17 cellular contexts compared by ENCODE assay signal in the genomic region with DNA sequence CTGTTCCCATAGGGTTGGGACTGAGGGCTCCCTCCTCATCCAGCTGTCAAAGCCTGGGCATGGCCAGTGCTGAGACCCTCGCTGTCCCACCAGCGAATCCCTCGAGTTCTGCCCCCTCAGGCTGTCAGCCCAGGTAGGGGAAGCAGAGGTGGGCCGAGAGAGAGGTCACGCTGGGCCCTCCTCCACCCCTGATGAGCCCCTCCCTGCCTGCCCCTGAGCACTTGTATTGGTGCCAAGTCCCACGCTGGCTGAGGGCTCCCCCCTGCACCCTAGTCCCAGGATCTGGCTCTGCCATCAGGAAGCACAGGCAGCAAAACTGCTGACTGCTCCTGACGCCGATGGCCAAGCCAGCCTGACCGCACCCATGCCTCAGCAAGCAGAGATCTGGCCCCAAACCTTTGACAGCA. TPM values are rescaled to one million over a fixed set of nuclear protein-coding genes. Genes with fewer than 3 reads are reported as not detected.
DNase-seq lines count a peak whose midpoint lies in the region; ATAC-seq and TF ChIP-seq lines count a peak whose summit lies in the region.
"Had no signal": no experiment of that assay in that cellular context is flagged by ENCODE, and none has a peak within 500 bp of the region (broad histone marks: within the 10 kb centered on the region; RNA-seq: fewer than 3 reads in every experiment).

No MANE protein-coding gene starts in this region.

- intact Hi-C loops in CD4-positive, alpha-beta T cell (cut with DNase I, micrococcal nuclease) = loop anchor here in 1 of 2 experiments (2.0 kb wide), 1 partner anchor 36 kb away; the partner anchor contains the start of gene LSP1
- intact Hi-C loops in natural killer cell (cut with micrococcal nuclease) = loop anchor here (2.0 kb wide), 1 partner anchor 36 kb away; the partner anchor contains the start of gene LSP1

- H3K27ac Mint-ChIP-seq in CD4-positive, alpha-beta T cell = peak overlapping the region; percentile 85
- H3K27ac Mint-ChIP-seq in activated T-helper 17 cell treated with anti-CD3 and anti-CD28 coated beads, Interleukin-2, amount 50 U/mL, for 72 hours = peak overlapping the region; percentile 83
- peak overlapping the region in 1 of 2 donors; percentile 82 for H3K27ac Mint-ChIP-seq in natural killer cell

- DNase-seq in AG20443 (ENCODE audit: low spot score) = peak; percentile 6
- peak in 1 of 10 experiments; percentile 33 for DNase-seq in CD4-positive, alpha-beta T cell
- no peak for DNase-seq in natural killer cell
- no peak for DNase-seq in NK-92 (lab: John Stamatoyannopoulos, UW; ENCODE audit: unreplicated experiment)
- DNase-seq in HPDE6-E6E7 (ENCODE audit: extremely low spot score) = no peak
- DNase-seq: activated CD4-positive, alpha-beta T cell treated with anti-CD3 and anti-CD28 coated beads, Interleukin-2, amount 50 U/mL, for 4 hours; NCI-H1092 treated with DMSO at 0.1 percent for 48 hours; NCI-H345; stimulated activated naive CD4-positive, alpha-beta T cell treated with Interleukin-2 at 50 U/mL for 16 hours had no signal

- peaks cover 26% of the 10 kb centered on the region for H3K4me1 Mint-ChIP-seq in CD4-positive, alpha-beta T cell (ENCODE audit: low read depth)
- H3K4me1 Mint-ChIP-seq in activated T-helper 17 cell treated with anti-CD3 and anti-CD28 coated beads, Interleukin-2, amount 50 U/mL, for 72 hours = peaks cover 15% of the 10 kb centered on the region
- H3K4me1 Mint-ChIP-seq in natural killer cell = peaks cover 20 to 63% of the 10 kb centered on the region in 2 donors

- peak overlapping the region; percentile 73 for H3K27ac ChIP-seq in CD4-positive, alpha-beta T cell (ENCODE audit: low read depth, low read length)
- H3K27ac ChIP-seq: dorsolateral prefrontal cortex had no signal

- H3K9me3 ChIP-seq in CD4-positive, alpha-beta T cell (ENCODE audit: control insufficient read depth, low read length) = no peaks in the 10 kb centered on the region

- no peak for ATAC-seq in CD4-positive, alpha-beta T cell (ENCODE audit: poor library complexity)
- ATAC-seq in activated T-helper 17 cell treated with anti-CD3 and anti-CD28 coated beads, Interleukin-2, amount 50 U/mL, for 72 hours (replicated peaks) = no peak
- no peak for ATAC-seq in natural killer cell
- ATAC-seq in GM19467 (IDR thresholded peaks at IDR 0.05; ENCODE audit: unreplicated experiment) = no peak
- no peak for ATAC-seq in GM19395 (IDR thresholded peaks at IDR 0.05; ENCODE audit: unreplicated experiment)

- H3K4me3 Mint-ChIP-seq in CD4-positive, alpha-beta T cell = peak overlapping the region; percentile 82
- peak overlapping the region; percentile 74 for H3K4me3 Mint-ChIP-seq in activated T-helper 17 cell treated with anti-CD3 and anti-CD28 coated beads, Interleukin-2, amount 50 U/mL, for 72 hours
- H3K4me3 Mint-ChIP-seq in natural killer cell = peak overlapping the region; percentile 77

- POLR2A ChIA-PET in CD4-positive, alpha-beta T cell (lab: Charles Lee) = interaction anchor here (0.6 to 5.2 kb wide), 7 partner anchors 18 to 41 kb away, joined by 3 to 40 read pairs (median 7); partner anchors contain the start of gene LSP1

- H3K9me3 Mint-ChIP-seq in CD4-positive, alpha-beta T cell = no peaks in the 10 kb centered on the region
- no peaks in the 10 kb centered on the region for H3K9me3 Mint-ChIP-seq in activated T-helper 17 cell treated with anti-CD3 and anti-CD28 coated beads, Interleukin-2, amount 50 U/mL, for 72 hours
- H3K9me3 Mint-ChIP-seq in natural killer cell = peaks cover 0 to 4% of the 10 kb centered on the region in 2 donors

- CTCF ChIA-PET in CD4-positive, alpha-beta T cell (lab: Charles Lee) = interaction anchor here (1.2 kb wide), 1 partner anchor 263 kb away, joined by 3 read pairs; no protein-coding TSS in a partner anchor

- no peaks in the 10 kb centered on the region for H3K27me3 ChIP-seq in CD4-positive, alpha-beta T cell (ENCODE audit: control insufficient read depth, insufficient read depth, low read length)

- no peaks in the 10 kb centered on the region for H3K27me3 Mint-ChIP-seq in CD4-positive, alpha-beta T cell
- H3K27me3 Mint-ChIP-seq in activated T-helper 17 cell treated with anti-CD3 and anti-CD28 coated beads, Interleukin-2, amount 50 U/mL, for 72 hours = no peaks in the 10 kb centered on the region
- no peaks in the 10 kb centered on the region for H3K27me3 Mint-ChIP-seq in natural killer cell (ENCODE audit: low read depth in 2 of 2)

- peaks cover 11% of the 10 kb centered on the region for H3K36me3 Mint-ChIP-seq in CD4-positive, alpha-beta T cell (ENCODE audit: low read depth)
- peaks cover 17% of the 10 kb centered on the region for H3K36me3 Mint-ChIP-seq in activated T-helper 17 cell treated with anti-CD3 and anti-CD28 coated beads, Interleukin-2, amount 50 U/mL, for 72 hours (ENCODE audit: low read depth)
- no peaks in the 10 kb centered on the region for H3K36me3 Mint-ChIP-seq in natural killer cell

- no peak for TF ChIP-seq CTCF in CD4-positive, alpha-beta T cell (IDR thresholded peaks at IDR 0.05)
- TF ChIP-seq CTCF in natural killer cell (IDR thresholded peaks at IDR 0.05) = no peak

RNA-seq across cellular contexts. Expression of gene PRR33, which starts 3.3 kb away (rescaled TPM):
- not detected for total RNA-seq in CD4-positive, alpha-beta T cell
- under 1 TPM in 1 of 2 donors, not detected in 1; 0.11 TPM for total RNA-seq in activated T-helper 17 cell treated with anti-CD3 and anti-CD28 coated beads, Interleukin-2, amount 50 U/mL, for 72 hours
- total RNA-seq in natural killer cell = under 1 TPM in 2 of 3 donors, not detected in 1; 0.14 to 0.32 TPM
- total RNA-seq: aorta; dorsolateral prefrontal cortex; mononuclear cell; renal cortical epithelial cell; T-helper 1 cell treated with Interleukin-12 subunit alpha and Interleukin-12 subunit beta and Interleukin-4 antibody, amounts not matched to agents 30 ng/mL and 1 ng/mL, for 36 hours had no signal

RNA-seq across cellular contexts. Expression of gene TNNT3, which starts 31.2 kb away (rescaled TPM):
- 10 to 100 TPM; 19.1 to 21.9 TPM for total RNA-seq in CD4-positive, alpha-beta T cell
- 10 to 100 TPM in 1 of 2 donors, 1 to 10 TPM in 1; 2.1 to 26.2 TPM for total RNA-seq in activated T-helper 17 cell treated with anti-CD3 and anti-CD28 coated beads, Interleukin-2, amount 50 U/mL, for 72 hours
- total RNA-seq in natural killer cell = 10 to 100 TPM; 15.8 to 27.9 (median 26.2) TPM
- total RNA-seq: renal cortical epithelial cell had no signal

RNA-seq across cellular contexts. Expression of gene LSP1, which starts 35.5 kb away (rescaled TPM):
- 100 to 1,000 TPM; 228 to 232 TPM for total RNA-seq in CD4-positive, alpha-beta T cell
- total RNA-seq in activated T-helper 17 cell treated with anti-CD3 and anti-CD28 coated beads, Interleukin-2, amount 50 U/mL, for 72 hours = 100 to 1,000 TPM; 328 to 423 TPM
- 100 to 1,000 TPM; 487 to 595 (median 536) TPM for total RNA-seq in natural killer cell
- total RNA-seq: renal cortical epithelial cell had no signal

RNA-seq across cellular contexts. Expression of gene TNNI2, which starts 49.6 kb away (rescaled TPM):
- total RNA-seq in CD4-positive, alpha-beta T cell = under 1 TPM in 1 of 2 experiments, not detected in 1; 0.50 TPM
- not detected for total RNA-seq in activated T-helper 17 cell treated with anti-CD3 and anti-CD28 coated beads, Interleukin-2, amount 50 U/mL, for 72 hours
- total RNA-seq in natural killer cell = 1 to 10 TPM; 1.2 to 5.4 (median 3.6) TPM
- total RNA-seq: renal cortical epithelial cell; T-helper 1 cell treated with Interleukin-12 subunit alpha and Interleukin-12 subunit beta and Interleukin-4 antibody, amounts not matched to agents 30 ng/mL and 1 ng/mL, for 36 hours had no signal

RNA-seq across cellular contexts. Expression of gene SYT8, which starts 53.6 kb away (rescaled TPM):
- not detected for total RNA-seq in CD4-positive, alpha-beta T cell
- total RNA-seq in activated T-helper 17 cell treated with anti-CD3 and anti-CD28 coated beads, Interleukin-2, amount 50 U/mL, for 72 hours = not detected
- total RNA-seq in natural killer cell = not detected
- total RNA-seq: mononuclear cell; T-helper 1 cell treated with Interleukin-12 subunit alpha and Interleukin-12 subunit beta and Interleukin-4 antibody, amounts not matched to agents 30 ng/mL and 1 ng/mL, for 36 hours had no signal
